ENCODE assay signal across 8 cellular contexts in genomic region chr14:91830777-91831176, GRCh38. TPM values are rescaled to one million over a fixed set of nuclear protein-coding genes. Genes with fewer than 3 reads are reported as not detected.
DNase-seq lines count a peak whose midpoint lies in the region; ATAC-seq and TF ChIP-seq lines count a peak whose summit lies in the region.

No MANE protein-coding gene starts in this region.

- H3K4me3 ChIP-seq in vagina: no peak overlapping the region

- H3K27ac ChIP-seq in vagina: no peak overlapping the region

- no peak for TF ChIP-seq POLR2A in vagina (IDR thresholded peaks at IDR 0.05)

- intact Hi-C loops in vagina (cut with DNase I): no loop called here

- DNase-seq in DMS153 treated with DMSO at 0.1 percent for 48 hours (lab: John Stamatoyannopoulos, UW; ENCODE audit: unreplicated experiment) (peak; percentile 52), HT-29 (ENCODE audit: low spot score) (peak; percentile 76), NCI-H446 treated with DMSO at 0.1 percent for 48 hours (lab: John Stamatoyannopoulos, UW) (no peak), glomerular visceral epithelial cell (ENCODE audit: extremely low spot score) (no peak), 8988T (no peak), vagina (ENCODE audit: extremely low spot score in 2 of 2) (no peak)

- ATAC-seq in GM21381 (IDR thresholded peaks at IDR 0.05; ENCODE audit: unreplicated experiment) (peak; percentile 81), esophagus mucosa (peak; percentile 69)

- no peak for TF ChIP-seq CTCF in vagina (IDR thresholded peaks at IDR 0.05)

- H3K36me3 ChIP-seq in vagina: no peaks in the 10 kb centered on the region

- no peaks in the 10 kb centered on the region for H3K9me3 ChIP-seq in vagina

- no peaks in the 10 kb centered on the region for H3K27me3 ChIP-seq in vagina

- peaks cover 22% of the 10 kb centered on the region for H3K4me1 ChIP-seq in vagina

RNA-seq across cellular contexts. Expression of gene TC2N, which starts 36.6 kb away (rescaled TPM):
- 13.9 and 14.2 TPM in 2 replicates for total RNA-seq in HT-29 (2014; rRNA removed; shearing (Covaris generic))
- 52.5 TPM for total RNA-seq in esophagus mucosa
- 50.3 TPM for total RNA-seq in vagina

Comparison
In these comparisons a context has a peak if more than half of its experiments do, and no peak if none do; other contexts are left out.
1. DNase-seq: peak in DMS153 treated with DMSO at 0.1 percent for 48 hours (single experiment) and HT-29 (single experiment); none in NCI-H446 treated with DMSO at 0.1 percent for 48 hours (single experiment), glomerular visceral epithelial cell (single experiment), 8988T (single experiment) and vagina (0 of 2).